In genomic region chr4:138242076-138242829, GRCh38 we compare ENCODE assay signal across 8 cellular contexts. TPM values are rescaled to one million over a fixed set of nuclear protein-coding genes. Genes with fewer than 3 reads are reported as not detected.
DNase-seq lines count a peak whose midpoint lies in the region; ATAC-seq and TF ChIP-seq lines count a peak whose summit lies in the region.

SLC7A11 (minus strand) TSS chr4:138242349; CDS start chr4:138242069, 280 bp downstream.

- no peak within 1 kb of the TSS for H2AFZ ChIP-seq in GM23338
- peak within 1 kb of the TSS; percentile 78 for H2AFZ ChIP-seq in KMS-11 (ENCODE audit: low read depth)

- 17 to 23% (median 18%) methylated on average over 12 of the region's 12 CpGs for WGBS in psoas muscle, 3 donors
- WGBS in sigmoid colon, 2 donors: 3 to 10% methylated on average over 12 of the region's 12 CpGs

- no peaks in the 10 kb centered on the region for H3F3A ChIP-seq in GM23338 (replicated peaks; ENCODE audit: low read depth)

- H3K79me2 ChIP-seq in GM23338 (replicated peaks; ENCODE audit: insufficient read depth): peaks cover 43% of the 10 kb centered on the region
- no peaks in the 10 kb centered on the region for H3K79me2 ChIP-seq in KMS-11 (ENCODE audit: insufficient read depth, low read depth)

- H3K4me1 Mint-ChIP-seq in GM23338: peaks cover 15% of the 10 kb centered on the region

- intact Hi-C loops in left cardiac atrium (cut with DNase I): no loop called here
- intact Hi-C loops in psoas muscle (cut with DNase I): no loop called here
- intact Hi-C loops in sigmoid colon (cut with DNase I): no loop called here

- H3K4me1 ChIP-seq in GM23338 (ENCODE audit: insufficient read depth): peaks cover 21% of the 10 kb centered on the region; the same call in 1 of the 2 replicates
- peaks cover 44% of the 10 kb centered on the region for H3K4me1 ChIP-seq in KMS-11 (ENCODE audit: low read depth, poor library complexity, severe bottlenecking)
- no peaks in the 10 kb centered on the region for H3K4me1 ChIP-seq in Peyer's patch
- peaks cover 8% of the 10 kb centered on the region for H3K4me1 ChIP-seq in psoas muscle
- peaks cover 0 to 10% (median 3%) of the 10 kb centered on the region in 4 donors for H3K4me1 ChIP-seq in sigmoid colon

- no peaks in the 10 kb centered on the region for H3K9me2 ChIP-seq in GM23338 (ENCODE audit: insufficient read depth)

- peak; percentile 51 to 57 for TF ChIP-seq POLR2A in Peyer's patch (IDR thresholded peaks at IDR 0.05)
- TF ChIP-seq POLR2A in sigmoid colon (IDR thresholded peaks at IDR 0.05): peak in 1 of 2 donors; percentile 33

- H3K36me3 Mint-ChIP-seq in GM23338 (ENCODE audit: low read depth): peaks cover 41% of the 10 kb centered on the region

- H3K4me3 Mint-ChIP-seq in GM23338: peak within 1 kb of the TSS; percentile 99

- H3K27me3 ChIP-seq in GM06990 (replicated peaks; ENCODE audit: control insufficient read depth, insufficient read depth, low read length) (no peaks in the 10 kb centered on the region), GM23338 (ENCODE audit: insufficient read depth) (no peaks in the 10 kb centered on the region), KMS-11 (ENCODE audit: insufficient read depth, low read depth) (no peaks in the 10 kb centered on the region), Peyer's patch (no peaks in the 10 kb centered on the region), psoas muscle (ENCODE audit: insufficient read depth in 3 of 3, low read length in 2 of 3) (peaks cover 0 to 2% (median 0%) of the 10 kb centered on the region in 3 donors), sigmoid colon (no peaks in the 10 kb centered on the region)

- H3K27ac Mint-ChIP-seq in GM23338: peak within 1 kb of the TSS; percentile 100

- ATAC-seq in GM23338 (peak; percentile 95), left cardiac atrium (peak; percentile 78 to 99), psoas muscle (peak; percentile 64 to 73 (median 71))

- H3K27ac ChIP-seq in GM23338 (ENCODE audit: low read depth) (peak within 1 kb of the TSS; percentile 91), KMS-11 (peak within 1 kb of the TSS; percentile 93), Peyer's patch (peak within 1 kb of the TSS in 3 of 4 donors; percentile 41 to 53 (median 49)), psoas muscle (no peak within 1 kb of the TSS), sigmoid colon (no peak within 1 kb of the TSS)

- H4K20me1 ChIP-seq in GM23338 (replicated peaks; ENCODE audit: insufficient read depth) (no peaks in the 10 kb centered on the region), KMS-11 (ENCODE audit: insufficient read depth) (no peaks in the 10 kb centered on the region)

- H3K9me3 Mint-ChIP-seq in GM23338: peaks cover 18% of the 10 kb centered on the region

- TF ChIP-seq CTCF in GM06990 (IDR thresholded peaks at IDR 0.05; ENCODE audit: insufficient read depth, low read length, poor library complexity, severe bottlenecking) (no peak), GM23338 (conservative IDR thresholded peaks at IDR 0.05; ENCODE audit: low read depth in 2 of 2) (no peak), KMS-11 (conservative IDR thresholded peaks at IDR 0.05; ENCODE audit: low read depth, low read length) (no peak), Peyer's patch (IDR thresholded peaks at IDR 0.05) (peak in 3 of 6 experiments; percentile 38 to 50 (median 40)), psoas muscle (IDR thresholded peaks at IDR 0.05) (no peak), sigmoid colon (IDR thresholded peaks at IDR 0.05) (no peak)

- no peaks in the 10 kb centered on the region for H3K9me3 ChIP-seq in Peyer's patch
- no peaks in the 10 kb centered on the region for H3K9me3 ChIP-seq in psoas muscle
- no peaks in the 10 kb centered on the region for H3K9me3 ChIP-seq in sigmoid colon

- H3K4me2 ChIP-seq in GM23338 (peak within 1 kb of the TSS; percentile 76), KMS-11 (peak within 1 kb of the TSS; percentile 90)

- no peak for TF ChIP-seq EP300 in sigmoid colon (IDR thresholded peaks at IDR 0.05)

- DNase-seq in GM06990 (ENCODE audit: extremely low read depth, insufficient read length) (peak; percentile 74), GM23338 (ENCODE audit: low spot score) (peak; percentile 98), Peyer's patch (peak; percentile 27 to 78 (median 62)), amniotic epithelial cell (ENCODE audit: low read depth) (peak; percentile 99), left cardiac atrium (peak; percentile 45), psoas muscle (no peak), sigmoid colon (no peak)

- no peaks in the 10 kb centered on the region for H3K36me3 ChIP-seq in GM06990 (ENCODE audit: control insufficient read depth, insufficient read depth, low read length)
- no peaks in the 10 kb centered on the region for H3K36me3 ChIP-seq in GM23338 (ENCODE audit: insufficient read depth)
- H3K36me3 ChIP-seq in KMS-11 (ENCODE audit: insufficient read depth): no peaks in the 10 kb centered on the region
- no peaks in the 10 kb centered on the region for H3K36me3 ChIP-seq in Peyer's patch
- H3K36me3 ChIP-seq in psoas muscle (ENCODE audit: insufficient read depth in 1 of 2, low read depth in 1 of 2): no peaks in the 10 kb centered on the region
- H3K36me3 ChIP-seq in sigmoid colon: no peaks in the 10 kb centered on the region

- H3K4me3 ChIP-seq in GM06990 (replicated peaks; ENCODE audit: low read depth, low read length) (peak within 1 kb of the TSS; percentile 55), GM23338 (peak within 1 kb of the TSS; percentile 74), KMS-11 (IDR thresholded peaks at IDR 0.05; ENCODE audit: insufficient read depth, low read depth, low read length) (peak within 1 kb of the TSS; percentile 53), Peyer's patch (peak within 1 kb of the TSS; percentile 7 to 42 (median 28)), psoas muscle (peak within 1 kb of the TSS; percentile 49), sigmoid colon (peak within 1 kb of the TSS in 2 of 4 donors; percentile 21 to 26)

- peaks cover 11% of the 10 kb centered on the region for H3K27me3 Mint-ChIP-seq in GM23338 (ENCODE audit: insufficient read depth, low read depth, poor library complexity)

- H3K9ac ChIP-seq in KMS-11: peak within 1 kb of the TSS; percentile 93

TF ChIP-seq in GM23338, 12 proteins besides CTCF, POLR2A, EP300 and RAD21:
- TF ChIP-seq EZH2 (IDR thresholded peaks at IDR 0.05; ENCODE audit: low read depth, unreplicated experiment): no peak
- TF ChIP-seq POLR2AphosphoS5 (IDR thresholded peaks at IDR 0.05; ENCODE audit: low read depth): peak; percentile 88
- TF ChIP-seq ZNF114 (CRISPR knock-in tag; IDR thresholded peaks at IDR 0.05): no peak

RNA-seq across cellular contexts. Expression of gene SLC7A11, which starts in this region (rescaled TPM):
- 32.2 and 33.9 TPM in 2 replicates for total RNA-seq in GM23338 (2014; rRNA removed; shearing (Covaris generic))
- polyA plus RNA-seq in GM23338 (2016; fragmentation: Nextera tagmentation; extraction: Ambion mirVana) (8.3 and 10.0 TPM in 2 replicates), psoas muscle (under 1 TPM; 0.04 to 0.12 (median 0.08) TPM), sigmoid colon (1 to 10 TPM in 1 of 3 donors, under 1 TPM in 2; 0.46 to 2.8 (median 0.60) TPM)
- total RNA-seq in Peyer's patch (under 1 TPM; under 0.01 to 0.88 (median 0.64) TPM), left cardiac atrium (1 to 10 TPM; 3.3 to 4.7 TPM), psoas muscle (under 1 TPM in 3 of 4 donors, not detected in 1; 0.14 to 0.52 (median 0.26) TPM), sigmoid colon (under 1 TPM; under 0.01 to 0.27 (median 0.08) TPM)

Comparison
In these comparisons a context has a peak if more than half of its experiments do, and no peak if none do; other contexts are left out.
1. Peak in DNase-seq, H3K4me3 ChIP-seq and H3K27ac ChIP-seq in Peyer's patch; RNA of the gene not detected or under 1 TPM.
2. Peak in ATAC-seq and H3K4me3 ChIP-seq in psoas muscle; RNA of the gene not detected or under 1 TPM.
3. DNase-seq: peak in GM06990 (single experiment), GM23338 (single experiment), amniotic epithelial cell (single experiment) and left cardiac atrium (single experiment); none in psoas muscle (0 of 2) and sigmoid colon (single experiment).
4. H3K27ac ChIP-seq: peak in GM23338 (single experiment) and KMS-11 (single experiment); none in psoas muscle (single experiment) and sigmoid colon (0 of 4).
5. Peak in every context shown above with its lines, with median percentiles within 50 percentile points of each other: ATAC-seq.